ENCODE assay signal across 1 cellular context in genomic region chr5:4896328-4896727, GRCh38.
TF ChIP-seq lines count a peak whose summit lies in the region.

No MANE protein-coding gene starts in this region.

TF ChIP-seq in SK-N-SH, 30 proteins besides CTCF, POLR2A, EP300 and RAD21 (continued from another document):
- TF ChIP-seq IRF3 (IDR thresholded peaks at IDR 0.05; ENCODE audit: low read depth, low read length) (no peak), MAX (IDR thresholded peaks at IDR 0.05; ENCODE audit: low read depth) (no peak)
